In genomic region chr1:3192825-3193224, GRCh38 we compare ENCODE assay signal across 1 cellular context.
TF ChIP-seq lines count a peak whose summit lies in the region.

No MANE protein-coding gene starts in this region.

TF ChIP-seq in K562, 482 proteins besides CTCF, POLR2A, EP300 and RAD21 (continued from another document):
- TF ChIP-seq, protein P1, sequence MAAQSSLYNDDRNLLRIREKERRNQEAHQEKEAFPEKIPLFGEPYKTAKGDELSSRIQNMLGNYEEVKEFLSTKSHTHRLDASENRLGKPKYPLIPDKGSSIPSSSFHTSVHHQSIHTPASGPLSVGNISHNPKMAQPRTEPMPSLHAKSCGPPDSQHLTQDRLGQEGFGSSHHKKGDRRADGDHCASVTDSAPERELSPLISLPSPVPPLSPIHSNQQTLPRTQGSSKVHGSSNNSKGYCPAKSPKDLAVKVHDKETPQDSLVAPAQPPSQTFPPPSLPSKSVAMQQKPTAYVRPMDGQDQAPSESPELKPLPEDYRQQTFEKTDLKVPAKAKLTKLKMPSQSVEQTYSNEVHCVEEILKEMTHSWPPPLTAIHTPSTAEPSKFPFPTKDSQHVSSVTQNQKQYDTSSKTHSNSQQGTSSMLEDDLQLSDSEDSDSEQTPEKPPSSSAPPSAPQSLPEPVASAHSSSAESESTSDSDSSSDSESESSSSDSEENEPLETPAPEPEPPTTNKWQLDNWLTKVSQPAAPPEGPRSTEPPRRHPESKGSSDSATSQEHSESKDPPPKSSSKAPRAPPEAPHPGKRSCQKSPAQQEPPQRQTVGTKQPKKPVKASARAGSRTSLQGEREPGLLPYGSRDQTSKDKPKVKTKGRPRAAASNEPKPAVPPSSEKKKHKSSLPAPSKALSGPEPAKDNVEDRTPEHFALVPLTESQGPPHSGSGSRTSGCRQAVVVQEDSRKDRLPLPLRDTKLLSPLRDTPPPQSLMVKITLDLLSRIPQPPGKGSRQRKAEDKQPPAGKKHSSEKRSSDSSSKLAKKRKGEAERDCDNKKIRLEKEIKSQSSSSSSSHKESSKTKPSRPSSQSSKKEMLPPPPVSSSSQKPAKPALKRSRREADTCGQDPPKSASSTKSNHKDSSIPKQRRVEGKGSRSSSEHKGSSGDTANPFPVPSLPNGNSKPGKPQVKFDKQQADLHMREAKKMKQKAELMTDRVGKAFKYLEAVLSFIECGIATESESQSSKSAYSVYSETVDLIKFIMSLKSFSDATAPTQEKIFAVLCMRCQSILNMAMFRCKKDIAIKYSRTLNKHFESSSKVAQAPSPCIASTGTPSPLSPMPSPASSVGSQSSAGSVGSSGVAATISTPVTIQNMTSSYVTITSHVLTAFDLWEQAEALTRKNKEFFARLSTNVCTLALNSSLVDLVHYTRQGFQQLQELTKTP (IDR thresholded peaks at IDR 0.05; ENCODE audit: low read depth in 1 of 2, partially characterized antibody in 2 of 2), result peak in 1 of 2 experiments; percentile 79
- no peak for TF ChIP-seq TFAM (CRISPR knock-in tag; conservative IDR thresholded peaks at IDR 0.05)
- TF ChIP-seq FOSL1 (tag; conservative IDR thresholded peaks at IDR 0.05), result peak; percentile 39; the same call in 1 of the 2 replicates
- no peak for TF ChIP-seq ZSCAN32 (CRISPR knock-in tag; IDR thresholded peaks at IDR 0.05)
- peak; percentile 46 for TF ChIP-seq SMAD4 (CRISPR knock-in tag; conservative IDR thresholded peaks at IDR 0.05)
- no peak for TF ChIP-seq SMAD3 (CRISPR knock-in tag; conservative IDR thresholded peaks at IDR 0.05)
- TF ChIP-seq NRF1 (conservative IDR thresholded peaks at IDR 0.05 in 1 of 2, IDR thresholded peaks at IDR 0.05 in 1 of 2), result peak; percentile 63 to 66
